ENCODE assay signal across 11 cellular contexts in genomic region chr9:78756813-78757510, GRCh38.
DNase-seq lines count a peak whose midpoint lies in the region; ATAC-seq and TF ChIP-seq lines count a peak whose summit lies in the region.
"Had no signal": no experiment of that assay in that cellular context is flagged by ENCODE, and none has a peak within 500 bp of the region (broad histone marks: within the 10 kb centered on the region; RNA-seq: fewer than 3 reads in every experiment).

No MANE protein-coding gene starts in this region.

- ATAC-seq in GM18498 (IDR thresholded peaks at IDR 0.05; ENCODE audit: unreplicated experiment) (peak; percentile 85), GM21367 (IDR thresholded peaks at IDR 0.05; ENCODE audit: unreplicated experiment) (peak; percentile 69), HG02885 (IDR thresholded peaks at IDR 0.05; ENCODE audit: poor library complexity, unreplicated experiment) (peak; percentile 73), HG03575 (IDR thresholded peaks at IDR 0.05; ENCODE audit: extremely low read depth, insufficient number of reproducible peaks, low FRiP score, unreplicated experiment) (peak; percentile 67)
- ATAC-seq: activated CD8-positive, alpha-beta T cell treated with anti-CD3 and anti-CD28 coated beads for 36 hours had no signal

- in situ Hi-C loops in GM13976 (cut with MboI; ENCODE audit: low sequenced_read_pairs, unreplicated experiment), result no loop called here

- no peak for DNase-seq in AG20443 (ENCODE audit: low spot score)
- DNase-seq in stimulated activated CD4-positive, alpha-beta T cell treated with anti-CD3 and anti-CD28 coated beads, Interleukin-1b, Interleukin-23, amount 100 ng/mL, for 48 hours, result no peak
- no peak for DNase-seq in GM13976 (ENCODE audit: low spot score)
- no peak for DNase-seq in stimulated activated CD4-positive, alpha-beta T cell treated with anti-CD3 and anti-CD28 coated beads, Interleukin-4, amount 100 ng/mL, for 1 hour
- DNase-seq: activated CD8-positive, alpha-beta T cell treated with anti-CD3 and anti-CD28 coated beads for 36 hours; activated naive CD4-positive, alpha-beta T cell treated with anti-CD3 and anti-CD28 coated beads, Interleukin-2, amount 50 U/mL, for 16 hours; T1000 had no signal

- TF ChIP-seq CTCF in GM13976 (IDR thresholded peaks at IDR 0.05; ENCODE audit: borderline replicate concordance, control extremely low read depth, extremely low read depth, insufficient read depth, missing control alignments), result no peak
